In the genomic region with DNA sequence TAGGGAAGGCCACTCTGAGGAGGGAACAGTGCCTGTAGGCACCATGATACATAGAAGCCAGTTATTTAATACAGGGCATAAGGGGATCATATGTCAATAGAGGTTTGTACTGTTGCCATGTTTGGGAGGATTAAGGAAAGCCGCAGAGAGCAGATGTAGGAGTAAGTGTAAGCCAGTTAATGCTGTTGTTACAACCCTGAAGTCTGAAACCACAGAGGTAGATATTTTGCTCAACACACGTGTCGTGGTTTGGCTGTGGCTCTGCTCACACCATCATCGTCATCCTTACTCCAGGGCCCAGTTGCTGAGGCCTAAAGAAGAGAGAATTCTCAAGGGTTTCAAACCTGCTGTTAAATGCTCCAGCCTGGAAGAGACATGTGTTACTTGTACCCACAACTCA, we compare ENCODE assay signal across 16 cellular contexts. TPM values are rescaled to one million over a fixed set of nuclear protein-coding genes. Genes with fewer than 3 reads are reported as not detected.
DNase-seq lines count a peak whose midpoint lies in the region; ATAC-seq and TF ChIP-seq lines count a peak whose summit lies in the region.
"Had no signal": no experiment of that assay in that cellular context is flagged by ENCODE, and none has a peak within 500 bp of the region (broad histone marks: within the 10 kb centered on the region; RNA-seq: fewer than 3 reads in every experiment).

No MANE protein-coding gene starts in this region.

- H3K4me1 ChIP-seq in PC-3 (ENCODE audit: insufficient read depth, low read length) (no peaks in the 10 kb centered on the region), mesenchymal stem cell (ENCODE audit: control insufficient read depth, insufficient read depth, low read depth, low read length) (no peaks in the 10 kb centered on the region)
- H3K4me1 ChIP-seq in naive thymus-derived CD4-positive, alpha-beta T cell (ENCODE audit: control insufficient read depth in 2 of 2, insufficient read depth in 2 of 2, low read length in 2 of 2): no peaks in the 10 kb centered on the region
- H3K4me1 ChIP-seq: heart left ventricle had no signal

- no peak overlapping the region for H3K27ac ChIP-seq in PC-3 (ENCODE audit: low read length)
- no peak overlapping the region for H3K27ac ChIP-seq in mesenchymal stem cell (ENCODE audit: low read length, poor library complexity, severe bottlenecking)
- H3K27ac ChIP-seq in naive thymus-derived CD4-positive, alpha-beta T cell (ENCODE audit: low read depth, low read length): no peak overlapping the region
- H3K27ac ChIP-seq: heart left ventricle had no signal

- no peak for TF ChIP-seq CTCF in PC-3 (conservative IDR thresholded peaks at IDR 0.05; ENCODE audit: low read depth, low read length)

- H4K91ac ChIP-seq in mesenchymal stem cell (ENCODE audit: low read length): no peak overlapping the region

- no peak overlapping the region for H3K27ac Mint-ChIP-seq in activated CD8-positive, alpha-beta memory T cell treated with anti-CD3 and anti-CD28 coated beads, Interleukin-2, amount 10 ng/mL, durations not matched to agents 7 days and 5 days
- H3K27ac Mint-ChIP-seq in naive thymus-derived CD4-positive, alpha-beta T cell: peak overlapping the region in 1 of 9 donors; percentile 26
- H3K27ac Mint-ChIP-seq: T-cell had no signal

- no peaks in the 10 kb centered on the region for H3K79me2 ChIP-seq in PC-3 (ENCODE audit: low read length)

- H3K36me3 ChIP-seq in PC-3 (ENCODE audit: low read depth, low read length) (no peaks in the 10 kb centered on the region), mesenchymal stem cell (ENCODE audit: control insufficient read depth in 1 of 2, insufficient read depth in 2 of 2, low read depth in 1 of 2, low read length in 2 of 2) (no peaks in the 10 kb centered on the region)
- H3K36me3 ChIP-seq in naive thymus-derived CD4-positive, alpha-beta T cell (ENCODE audit: control insufficient read depth in 2 of 3, insufficient read depth in 3 of 3, low read length in 3 of 3): no peaks in the 10 kb centered on the region
- H3K36me3 ChIP-seq: heart left ventricle had no signal

- H3K79me1 ChIP-seq in mesenchymal stem cell (replicated peaks; ENCODE audit: low read length, poor library complexity, severe bottlenecking): no peaks in the 10 kb centered on the region

- H2BK15ac ChIP-seq in mesenchymal stem cell (ENCODE audit: low read depth, poor library complexity, severe bottlenecking): no peak overlapping the region

- DNase-seq in activated CD8-positive, alpha-beta memory T cell treated with anti-CD3 and anti-CD28 coated beads, Interleukin-2, amount 10 ng/mL, durations not matched to agents 7 days and 5 days: peak; percentile 48
- DNase-seq in activated CD8-positive, alpha-beta memory T cell treated with anti-CD3 and anti-CD28 coated beads, Interleukin-2, amount 50 U/mL, for 48 hours: no peak
- DNase-seq in LHCN-M2 (ENCODE audit: low read depth): peak; percentile 90
- peak; percentile 96 for DNase-seq in SW480 (ENCODE audit: low spot score)
- DNase-seq in skeletal muscle cell (ENCODE audit: low read depth): peak; percentile 20
- DNase-seq in PC-3: no peak
- DNase-seq in mesenchymal stem cell: no peak
- no peak for DNase-seq in naive thymus-derived CD4-positive, alpha-beta T cell
- DNase-seq: ACHN; effector CD4-positive, alpha-beta T cell; heart left ventricle; mesendoderm; NCI-H187 treated with DMSO at 0.1 percent for 48 hours; T-cell had no signal

- peaks cover 20% of the 10 kb centered on the region for H3K36me3 Mint-ChIP-seq in activated CD8-positive, alpha-beta memory T cell treated with anti-CD3 and anti-CD28 coated beads, Interleukin-2, amount 10 ng/mL, durations not matched to agents 7 days and 5 days
- H3K36me3 Mint-ChIP-seq in naive thymus-derived CD4-positive, alpha-beta T cell: peaks cover 7 to 37% (median 23%) of the 10 kb centered on the region in 5 donors

- no peak overlapping the region for H2BK5ac ChIP-seq in mesenchymal stem cell (ENCODE audit: low read depth, low read length, poor library complexity, severe bottlenecking)

- H3K4me3 ChIP-seq in skeletal muscle cell (ENCODE audit: low read depth, low read length) (no peak overlapping the region), PC-3 (ENCODE audit: low read length) (no peak overlapping the region), mesenchymal stem cell (ENCODE audit: insufficient read depth in 1 of 2, low read depth in 1 of 2, low read length in 2 of 2) (no peak overlapping the region)
- H3K4me3 ChIP-seq in naive thymus-derived CD4-positive, alpha-beta T cell (ENCODE audit: low read length): no peak overlapping the region
- H3K4me3 ChIP-seq: heart left ventricle had no signal

- peaks cover 24% of the 10 kb centered on the region for H3K4me1 Mint-ChIP-seq in activated CD8-positive, alpha-beta memory T cell treated with anti-CD3 and anti-CD28 coated beads, Interleukin-2, amount 10 ng/mL, durations not matched to agents 7 days and 5 days
- H3K4me1 Mint-ChIP-seq in naive thymus-derived CD4-positive, alpha-beta T cell: peaks cover 7 to 25% (median 17%) of the 10 kb centered on the region in 7 donors
- H3K4me1 Mint-ChIP-seq: central memory CD8-positive, alpha-beta T cell had no signal

- H3K9me2 ChIP-seq in PC-3 (replicated peaks; ENCODE audit: low read length): no peaks in the 10 kb centered on the region

- H3K4me2 ChIP-seq in PC-3 (ENCODE audit: low read length) (no peak overlapping the region), mesenchymal stem cell (ENCODE audit: low read length, poor library complexity, severe bottlenecking) (no peak overlapping the region)

- H2AK5ac ChIP-seq in mesenchymal stem cell (ENCODE audit: low read length, severe bottlenecking): no peak overlapping the region

- H2BK12ac ChIP-seq in mesenchymal stem cell (ENCODE audit: low read length in 2 of 2): no peak overlapping the region

- ATAC-seq in activated CD8-positive, alpha-beta memory T cell treated with anti-CD3 and anti-CD28 coated beads, Interleukin-2, amount 10 ng/mL, durations not matched to agents 7 days and 5 days: no peak
- no peak for ATAC-seq in PC-3
- ATAC-seq in naive thymus-derived CD4-positive, alpha-beta T cell: no peak
- ATAC-seq: heart left ventricle, T-cell had no signal

- H3K27me3 ChIP-seq in PC-3 (ENCODE audit: low read length): no peaks in the 10 kb centered on the region
- no peaks in the 10 kb centered on the region for H3K27me3 ChIP-seq in mesenchymal stem cell (ENCODE audit: control insufficient read depth in 1 of 2, insufficient read depth in 1 of 2, low read length in 2 of 2)
- H3K27me3 ChIP-seq in naive thymus-derived CD4-positive, alpha-beta T cell (ENCODE audit: control insufficient read depth in 2 of 2, insufficient read depth in 2 of 2, low read length in 2 of 2): no peaks in the 10 kb centered on the region
- H3K27me3 ChIP-seq: heart left ventricle had no signal

- H2AFZ ChIP-seq in PC-3 (ENCODE audit: low read length): no peak overlapping the region
- H2AFZ ChIP-seq in mesenchymal stem cell (ENCODE audit: low read depth, low read length): no peak overlapping the region

- H3K9me3 ChIP-seq in PC-3 (ENCODE audit: low read length): 0 out of 2 replicates have a peak, but pooled peaks cover 3% of the 10 kb centered on the region
- peaks cover 3% of the 10 kb centered on the region for H3K9me3 ChIP-seq in mesenchymal stem cell (ENCODE audit: control insufficient read depth, low read length)
- peaks cover 0 to 19% (median 0%) of the 10 kb centered on the region in 3 experiments for H3K9me3 ChIP-seq in naive thymus-derived CD4-positive, alpha-beta T cell (ENCODE audit: control insufficient read depth in 2 of 3, low read length in 3 of 3)

- no peaks in the 10 kb centered on the region for H3F3A ChIP-seq in PC-3 (ENCODE audit: low read length, unreplicated experiment)

- no TSS peak for BruUV-seq in PC-3 (replicated peaks; lab: Mats Ljungman, UMichigan)

- H2BK120ac ChIP-seq in mesenchymal stem cell (ENCODE audit: low read depth, low read length): no peak overlapping the region

- peaks cover 30% of the 10 kb centered on the region for H3K9me3 Mint-ChIP-seq in activated CD8-positive, alpha-beta memory T cell treated with anti-CD3 and anti-CD28 coated beads, Interleukin-2, amount 10 ng/mL, durations not matched to agents 7 days and 5 days (ENCODE audit: low read depth)
- H3K9me3 Mint-ChIP-seq in naive thymus-derived CD4-positive, alpha-beta T cell: peaks cover 6 to 55% (median 22%) of the 10 kb centered on the region in 11 donors

- POLR2A ChIA-PET in PC-3 (lab: Charles Lee; ENCODE audit: unreplicated experiment): no interaction called here
- POLR2A ChIA-PET in naive thymus-derived CD4-positive, alpha-beta T cell (lab: Charles Lee): no interaction called here

- H3K9ac ChIP-seq in PC-3 (ENCODE audit: low read length) (no peak overlapping the region), mesenchymal stem cell (ENCODE audit: low read length) (no peak overlapping the region)

- no peaks in the 10 kb centered on the region for H3K27me3 Mint-ChIP-seq in activated CD8-positive, alpha-beta memory T cell treated with anti-CD3 and anti-CD28 coated beads, Interleukin-2, amount 10 ng/mL, durations not matched to agents 7 days and 5 days
- no peaks in the 10 kb centered on the region for H3K27me3 Mint-ChIP-seq in naive thymus-derived CD4-positive, alpha-beta T cell
- H3K27me3 Mint-ChIP-seq: central memory CD8-positive, alpha-beta T cell; T-cell had no signal

- no peak overlapping the region for H3K4me3 Mint-ChIP-seq in activated CD8-positive, alpha-beta memory T cell treated with anti-CD3 and anti-CD28 coated beads, Interleukin-2, amount 10 ng/mL, durations not matched to agents 7 days and 5 days
- no peak overlapping the region for H3K4me3 Mint-ChIP-seq in naive thymus-derived CD4-positive, alpha-beta T cell
- H3K4me3 Mint-ChIP-seq: central memory CD8-positive, alpha-beta T cell; neural crest cell; T-cell had no signal

- H4K8ac ChIP-seq in mesenchymal stem cell (ENCODE audit: low read length): no peak overlapping the region

- no peak overlapping the region for H3K14ac ChIP-seq in mesenchymal stem cell (ENCODE audit: low read length in 2 of 2)

- no peak overlapping the region for H3K18ac ChIP-seq in mesenchymal stem cell (ENCODE audit: low read depth in 1 of 2, low read length in 2 of 2)

- H3K4ac ChIP-seq in mesenchymal stem cell (ENCODE audit: low read depth in 1 of 2, low read length in 2 of 2): no peak overlapping the region

- intact Hi-C loops in PC-3 (cut with micrococcal nuclease): no loop called here
- intact Hi-C loops in naive thymus-derived CD4-positive, alpha-beta T cell (cut with micrococcal nuclease): no loop called here

- no peak overlapping the region for H3K23ac ChIP-seq in mesenchymal stem cell (ENCODE audit: low read length in 2 of 2)

- CTCF ChIA-PET in activated CD8-positive, alpha-beta memory T cell treated with anti-CD3 and anti-CD28 coated beads, Interleukin-2, amount 10 ng/mL, durations not matched to agents 7 days and 5 days (lab: Charles Lee): no interaction called here
- CTCF ChIA-PET in PC-3 (lab: Charles Lee): interaction anchor here (0.8 kb wide), 1 partner anchor 21 kb away, joined by 3 read pairs; no protein-coding TSS in a partner anchor
- CTCF ChIA-PET in naive thymus-derived CD4-positive, alpha-beta T cell (lab: Charles Lee): no interaction called here

- H4K20me1 ChIP-seq in PC-3 (ENCODE audit: low read length): no peaks in the 10 kb centered on the region

- 83% methylated on average over 4 of the region's 4 CpGs for WGBS in mesenchymal stem cell

RNA-seq across cellular contexts. Expression of a gene that starts 31.1 kb away (rescaled TPM):
- total RNA-seq in activated CD8-positive, alpha-beta memory T cell treated with anti-CD3 and anti-CD28 coated beads, Interleukin-2, amount 10 ng/mL, durations not matched to agents 7 days and 5 days: 100 to 1,000 TPM; 146 to 147 TPM
- total RNA-seq in LHCN-M2 (2014; rRNA removed) (95.1 and 142 TPM in 2 replicates), PC-3 (2014; rRNA removed) (60.8 and 82.1 TPM in 2 replicates)
- 139 TPM for polyA plus RNA-seq in LHCN-M2 (2012)
- polyA plus RNA-seq in mesenchymal stem cell (2013, experiment 1 of 2): 105 TPM
- 107 TPM for polyA plus RNA-seq in mesenchymal stem cell (2013, experiment 2 of 2)
- 100 to 1,000 TPM in 4 of 5 experiments, 10 to 100 TPM in 1; 88.7 to 157 (median 114) TPM for total RNA-seq in naive thymus-derived CD4-positive, alpha-beta T cell
- 100 to 1,000 TPM; 127 to 140 TPM for polyA plus RNA-seq in naive thymus-derived CD4-positive, alpha-beta T cell

Comparison
In these comparisons a context has a peak if more than half of its experiments do, and no peak if none do; other contexts are left out.
1. DNase-seq: peak in activated CD8-positive, alpha-beta memory T cell treated with anti-CD3 and anti-CD28 coated beads, Interleukin-2, amount 10 ng/mL, durations not matched to agents 7 days and 5 days (single experiment), LHCN-M2 (single experiment), SW480 (single experiment) and skeletal muscle cell (single experiment); none in activated CD8-positive, alpha-beta memory T cell treated with anti-CD3 and anti-CD28 coated beads, Interleukin-2, amount 50 U/mL, for 48 hours (single experiment), PC-3 (single experiment), mesenchymal stem cell (single experiment) and naive thymus-derived CD4-positive, alpha-beta T cell (0 of 9).